35 cellular contexts compared by ENCODE assay signal in the genomic region with DNA sequence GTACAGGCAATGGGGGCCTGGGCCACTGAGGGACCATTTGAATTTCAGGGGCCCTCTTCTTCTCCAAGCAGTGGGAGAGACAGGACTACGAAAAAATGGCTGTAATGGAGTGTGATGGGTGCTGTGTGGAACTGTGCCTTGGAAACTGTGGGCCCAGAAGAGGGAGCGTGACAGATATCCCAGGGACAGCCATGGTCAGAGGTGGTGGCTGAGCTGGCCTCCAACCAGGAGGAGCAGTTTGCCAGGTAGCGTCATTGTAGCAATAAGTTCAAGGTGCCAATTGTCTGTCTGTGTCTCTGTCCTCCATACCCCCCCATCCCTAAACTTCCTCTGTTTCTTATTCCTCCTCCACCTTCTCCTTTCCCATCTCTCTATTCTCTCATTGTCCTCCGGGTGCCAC. TPM values are rescaled to one million over a fixed set of nuclear protein-coding genes. Genes with fewer than 3 reads are reported as not detected.
"Had no signal": no experiment of that assay in that cellular context is flagged by ENCODE, and none has a peak within 500 bp of the region (broad histone marks: within the 10 kb centered on the region; RNA-seq: fewer than 3 reads in every experiment).

No MANE protein-coding gene starts in this region.

- H3K4me2 ChIP-seq: smooth muscle cell had no signal

- H3K79me2 ChIP-seq: parathyroid adenoma had no signal

- H2AFZ ChIP-seq: parathyroid adenoma had no signal

- H3K27me3 ChIP-seq: ovary, stomach, thyroid gland, tibial nerve, upper lobe of left lung, vagina had no signal

- H3K9me3 ChIP-seq: ovary, psoas muscle, spleen, stomach, thoracic aorta, thyroid gland, tibial nerve, upper lobe of left lung, vagina had no signal

- H3K4me3 ChIP-seq: ovary, psoas muscle, skin epidermis, smooth muscle cell, spleen, stomach, thoracic aorta, thyroid gland, tibial nerve, upper lobe of left lung, vagina had no signal

- ATAC-seq: naive thymus-derived CD8-positive, alpha-beta T cell; natural killer cell treated with Interleukin-12 subunit alpha and Interleukin-12 subunit beta and Interleukin-15 and Interleukin-18, amount 100 ng/mL, for 72 hours; psoas muscle; sciatic nerve; stimulated activated memory B cell treated with anti-CD40 and anti-IgM and Interleukin-4, amounts not matched to agents 10 μg/mL and 1 μg/mL and 100 μg/mL, for 72 hours; stimulated activated naive CD8-positive, alpha-beta T cell treated with anti-CD3 and anti-CD28 coated beads, Interleukin-15, Interleukin-2, amounts not matched to agents 100 U/mL and 50 U/mL, for 24 hours had no signal

- H3K36me3 ChIP-seq: ovary, thoracic aorta had no signal

- H3K9ac ChIP-seq: parathyroid adenoma had no signal

- FAIRE-seq: urothelium cell line had no signal

- DNase-seq: naive thymus-derived CD8-positive, alpha-beta T cell; nephron progenitor cell; occipital lobe; ovary; posterior cingulate gyrus; psoas muscle; spleen; stimulated activated CD4-positive, alpha-beta T cell treated with anti-CD3 and anti-CD28 coated beads, Interleukin-12 subunit alpha, Interleukin-12 subunit beta, amount 100 ng/mL, for 4 hours; stimulated activated CD4-positive, alpha-beta T cell treated with anti-CD3 and anti-CD28 coated beads, Interleukin-1b, Interleukin-23, amount 100 ng/mL, for 48 hours; stimulated activated CD4-positive, alpha-beta T cell treated with anti-CD3 and anti-CD28 coated beads, Interleukin-4, amount 100 ng/mL, for 1 hour; stimulated activated CD4-positive, alpha-beta T cell treated with anti-CD3 and anti-CD28 coated beads, Interleukin-4, amount 100 ng/mL, for 4 hours; stimulated activated CD8-positive, alpha-beta memory T cell treated with anti-CD3 and anti-CD28 coated beads, Interleukin-4, amount 100 ng/mL, for 48 hours; stimulated activated naive CD4-positive, alpha-beta T cell; stimulated activated naive CD8-positive, alpha-beta T cell treated with anti-CD3 and anti-CD28 coated beads, Interleukin-15, Interleukin-2, amounts not matched to agents 100 U/mL and 50 U/mL, for 24 hours; stomach; thyroid gland; trophoblast cell; upper lobe of left lung had no signal

- H3K27ac ChIP-seq: ovary, parathyroid adenoma, psoas muscle, skin epidermis, spleen, stomach, thoracic aorta, thyroid gland, upper lobe of left lung, vagina had no signal

- H3K4me1 ChIP-seq: parathyroid adenoma, psoas muscle, stomach, thyroid gland, tibial nerve, upper lobe of left lung had no signal

RNA-seq across cellular contexts. Expression of a gene that starts 57.6 kb away (rescaled TPM):
- total RNA-seq: naive thymus-derived CD8-positive, alpha-beta T cell; natural killer cell treated with Interleukin-12 subunit alpha and Interleukin-12 subunit beta and Interleukin-15 and Interleukin-18, amount 100 ng/mL, for 72 hours; neural crest cell; occipital lobe; osteoblast; renal cortical epithelial cell; right cardiac atrium; sciatic nerve; smooth muscle cell; spleen; subcutaneous adipose tissue; temporal lobe; thoracic aorta; thyroid gland; tibial nerve; ureter; vagina had no signal
- polyA plus RNA-seq: naive thymus-derived CD8-positive, alpha-beta T cell had no signal
